In genomic region chr3:116445291-116445841, GRCh38 we compare ENCODE assay signal across 7 cellular contexts. TPM values are rescaled to one million over a fixed set of nuclear protein-coding genes. Genes with fewer than 3 reads are reported as not detected.
A peak's percentile ranks its signal among the peaks of the same experiment; 100 is the strongest.
DNase-seq lines count a peak whose midpoint lies in the region; ATAC-seq and TF ChIP-seq lines count a peak whose summit lies in the region.

Gene LSAMP, minus strand, starts transcription at chr3:116445487.

- 3% methylated on average over 15 of the region's 15 CpGs for WGBS in upper lobe of left lung, 2 donors

- intact Hi-C loops in left lung (cut with DNase I), result no loop called here

- H3K4me1 Mint-ChIP-seq in T-helper 17 cell, result no peaks in the 10 kb centered on the region

- no peaks in the 10 kb centered on the region for H3K4me1 ChIP-seq in left lung
- H3K4me1 ChIP-seq in upper lobe of left lung, result no peaks in the 10 kb centered on the region

- no peaks in the 10 kb centered on the region for H3K36me3 ChIP-seq in left lung
- no peaks in the 10 kb centered on the region for H3K36me3 ChIP-seq in upper lobe of left lung

- H3K9me3 ChIP-seq in left lung (no peaks in the 10 kb centered on the region), upper lobe of left lung (no peaks in the 10 kb centered on the region), T-helper 17 cell (ENCODE audit: control insufficient read depth, low read length, poor library complexity, severe bottlenecking) (no peaks in the 10 kb centered on the region)

- DNase-seq in NCI-H1694 (lab: John Stamatoyannopoulos, UW) (peak; percentile 48), cerebellum (ENCODE audit: low spot score) (peak; percentile 63), left lung (peak in 1 of 2 donors; percentile 33), upper lobe of left lung (peak; percentile 19 to 80), T-helper 17 cell (no peak)
- no peak for DNase-seq in activated T-cell treated with anti-CD3 and anti-CD28 coated beads, Interleukin-2, amount 50 U/mL, for 1 hour

- H3K36me3 Mint-ChIP-seq in T-helper 17 cell (ENCODE audit: low read depth), result no peaks in the 10 kb centered on the region

- no peak for TF ChIP-seq EP300 in upper lobe of left lung (IDR thresholded peaks at IDR 0.05)

- H3K27ac Mint-ChIP-seq in T-helper 17 cell, result no peak within 1 kb of the TSS

- no peak within 1 kb of the TSS for H3K4me3 Mint-ChIP-seq in T-helper 17 cell

- peak within 1 kb of the TSS in 1 of 2 donors; percentile 13 for H3K27ac ChIP-seq in left lung
- H3K27ac ChIP-seq in upper lobe of left lung, result no peak within 1 kb of the TSS

- ATAC-seq in left lung (peak; percentile 60), upper lobe of left lung (ENCODE audit: low FRiP score in 2 of 2) (peak in 1 of 2 donors; percentile 41), GM18868 (IDR thresholded peaks at IDR 0.05; ENCODE audit: unreplicated experiment) (no peak), T-helper 17 cell (no peak)

- H3K4me3 ChIP-seq in left lung, result peak within 1 kb of the TSS; percentile 21 to 22
- H3K4me3 ChIP-seq in upper lobe of left lung, result peak within 1 kb of the TSS in 3 of 4 donors; percentile 31 to 38 (median 35)

- TF ChIP-seq CTCF in left lung (IDR thresholded peaks at IDR 0.05), result no peak
- no peak for TF ChIP-seq CTCF in upper lobe of left lung (IDR thresholded peaks at IDR 0.05)

- H3K27me3 ChIP-seq in left lung (peaks cover 0 to 7% of the 10 kb centered on the region in 2 donors), upper lobe of left lung (no peaks in the 10 kb centered on the region)

- no peaks in the 10 kb centered on the region for H3K27me3 Mint-ChIP-seq in T-helper 17 cell

- TF ChIP-seq POLR2A in upper lobe of left lung (IDR thresholded peaks at IDR 0.05), result no peak

RNA-seq across cellular contexts. Expression of gene LSAMP, which starts in this region (rescaled TPM):
- total RNA-seq in cerebellum (50.2 TPM), left lung (10 to 100 TPM; 26.3 to 27.6 TPM), upper lobe of left lung (10 to 100 TPM in 5 of 6 donors, 1 to 10 TPM in 1; 7.1 to 28.1 (median 13.4) TPM), T-helper 17 cell (not detected)

Comparison
In these comparisons a context has a peak if more than half of its experiments do, and no peak if none do; other contexts are left out.
1. RNA of gene LSAMP (total RNA-seq): 50.2 TPM in cerebellum (single experiment), 26.3 to 27.6 TPM in left lung and 7.1 to 28.1 TPM in upper lobe of left lung; not detected in T-helper 17 cell; every median in the first group is over 4 times any median in the second.
2. DNase-seq: peak in NCI-H1694 (single experiment), cerebellum (single experiment) and upper lobe of left lung (2 of 2); none in activated T-cell treated with anti-CD3 and anti-CD28 coated beads, Interleukin-2, amount 50 U/mL, for 1 hour (single experiment) and T-helper 17 cell (0 of 3).